28 cellular contexts compared by ENCODE assay signal in the genomic region with DNA sequence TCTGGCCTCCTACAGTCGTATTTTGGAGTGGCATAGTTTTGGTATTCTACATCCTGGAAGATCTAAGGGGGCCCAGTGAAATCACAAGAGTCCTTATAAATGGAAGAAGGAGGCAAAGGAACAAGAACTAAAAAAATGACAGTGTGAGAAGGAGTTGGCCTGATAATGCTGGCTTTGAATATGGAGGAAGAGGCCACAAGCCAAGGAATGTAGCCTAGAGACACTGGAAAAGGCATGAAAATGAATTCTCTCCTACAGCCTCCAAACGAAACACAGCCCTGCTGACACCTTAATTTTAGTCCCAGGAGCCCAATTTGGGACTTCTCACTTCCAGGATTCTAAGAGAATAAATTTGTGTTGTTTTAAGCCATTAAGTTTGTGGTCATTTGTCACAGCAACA. TPM values are rescaled to one million over a fixed set of nuclear protein-coding genes. Genes with fewer than 3 reads are reported as not detected.
"Had no signal": no experiment of that assay in that cellular context is flagged by ENCODE, and none has a peak within 500 bp of the region (broad histone marks: within the 10 kb centered on the region; RNA-seq: fewer than 3 reads in every experiment).

No MANE protein-coding gene starts in this region.

- H3K9me3 ChIP-seq: colonic mucosa, gastrocnemius medialis had no signal

- DNase-seq: colonic mucosa; cortex of kidney; dermis blood vessel endothelial cell; dorsolateral prefrontal cortex; effector CD4-positive, alpha-beta T cell; effector CD8-positive, alpha-beta T cell; effector memory CD4-positive, alpha-beta T cell; effector memory CD8-positive, alpha-beta T cell; endodermal cell; erythroblast; esophagus squamous epithelium; foreskin fibroblast; foreskin keratinocyte; foreskin melanocyte; gastrocnemius medialis; glutamatergic neuron; head of caudate nucleus; heart left ventricle; heart right ventricle had no signal

- H3K4me1 ChIP-seq: colonic mucosa, esophagus muscularis mucosa, esophagus squamous epithelium, gastrocnemius medialis, gastroesophageal sphincter, heart left ventricle, heart right ventricle had no signal

- H3K36me3 ChIP-seq: colonic mucosa, esophagus muscularis mucosa, esophagus squamous epithelium, gastrocnemius medialis, gastroesophageal sphincter, heart left ventricle, heart right ventricle had no signal

- H3K27ac ChIP-seq: colonic mucosa, coronary artery, dorsolateral prefrontal cortex, epithelial cell of prostate, esophagus muscularis mucosa, esophagus squamous epithelium, foreskin keratinocyte, gastrocnemius medialis, gastroesophageal sphincter, heart left ventricle, heart right ventricle had no signal

- FAIRE-seq: colon, endometrium, endothelial cell of umbilical vein, frontal cortex had no signal

- ATAC-seq: effector memory CD8-positive, alpha-beta T cell; esophagus mucosa; foreskin keratinocyte; gastrocnemius medialis; gastroesophageal sphincter; heart left ventricle; heart right ventricle had no signal

- H3K27me3 ChIP-seq: colonic mucosa, dorsolateral prefrontal cortex, esophagus muscularis mucosa, esophagus squamous epithelium, gastrocnemius medialis, gastroesophageal sphincter, heart left ventricle, heart right ventricle had no signal

- H3K4me3 ChIP-seq: colonic mucosa, coronary artery, dorsolateral prefrontal cortex, esophagus muscularis mucosa, esophagus squamous epithelium, gastrocnemius medialis, gastroesophageal sphincter, heart left ventricle, heart right ventricle had no signal

RNA-seq across cellular contexts. Expression of gene LIPC, which starts 54.6 kb away (rescaled TPM):
- total RNA-seq: endodermal cell, endothelial cell of umbilical vein, esophagus mucosa, foreskin keratinocyte, frontal cortex had no signal
- polyA plus RNA-seq: endothelial cell of umbilical vein, foreskin keratinocyte had no signal
